ENCODE assay signal across 9 cellular contexts in the genomic region with DNA sequence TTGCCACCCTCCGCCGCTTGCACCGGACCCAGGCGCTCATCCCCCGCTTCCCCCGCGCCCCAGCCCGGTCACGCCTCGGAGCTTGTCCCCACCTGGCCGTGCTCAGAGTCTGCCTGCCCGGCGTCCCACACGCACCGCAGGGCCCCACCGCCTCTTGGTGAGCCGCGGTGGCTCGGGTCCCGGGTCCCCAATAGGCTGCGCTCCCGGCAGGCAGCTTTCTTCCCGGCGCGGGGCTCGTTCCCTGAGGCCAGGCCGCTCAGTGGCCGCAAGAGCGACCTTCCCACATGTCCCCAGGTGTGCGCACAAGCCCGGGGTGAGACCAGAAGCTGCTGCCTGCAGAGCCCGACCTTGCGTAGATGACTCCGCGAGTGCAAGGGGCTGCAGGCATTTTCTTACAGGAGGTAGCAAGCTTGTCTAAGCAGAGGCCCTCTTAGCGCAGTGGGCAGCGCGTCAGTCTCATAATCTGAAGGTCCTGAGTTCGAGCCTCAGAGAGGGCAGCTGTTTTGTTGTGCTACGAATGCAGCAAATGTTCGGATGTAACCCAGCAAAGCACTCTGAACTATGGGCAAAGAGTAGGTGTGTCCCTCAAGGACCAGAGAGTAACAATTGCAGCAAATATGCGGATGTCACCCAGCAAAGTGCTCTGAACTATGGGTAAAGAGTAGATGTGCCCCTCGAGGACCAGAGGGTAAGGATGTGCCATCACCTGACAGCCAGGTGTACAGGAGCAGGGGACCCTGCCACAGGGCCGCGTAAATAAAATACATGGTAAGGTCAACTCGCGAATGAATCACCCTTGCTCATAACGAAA. TPM values are rescaled to one million over a fixed set of nuclear protein-coding genes. Genes with fewer than 3 reads are reported as not detected.
A peak's percentile ranks its signal among the peaks of the same experiment; 100 is the strongest.
DNase-seq lines count a peak whose midpoint lies in the region; ATAC-seq and TF ChIP-seq lines count a peak whose summit lies in the region.
"Had no signal": no experiment of that assay in that cellular context is flagged by ENCODE, and none has a peak within 500 bp of the region (broad histone marks: within the 10 kb centered on the region; RNA-seq: fewer than 3 reads in every experiment).

No MANE protein-coding gene starts in this region.

- peaks cover 13 to 69% of the 10 kb centered on the region in 2 donors for H3K27me3 ChIP-seq in left lung

- no peak for TF ChIP-seq CTCF in astrocyte of the cerebellum (IDR thresholded peaks at IDR 0.05; ENCODE audit: low read depth, low read length, missing control alignments)
- TF ChIP-seq CTCF in left lung (IDR thresholded peaks at IDR 0.05) = no peak

- in situ Hi-C loops in astrocyte of the cerebellum (cut with HindIII; ENCODE audit: low sequenced_read_pairs) = no loop called here

- DNase-seq in DMS 273 treated with DMSO at 0.1 percent for 48 hours (lab: John Stamatoyannopoulos, UW) (peak; percentile 95), NCI-H1417 treated with DMSO at 0.1 percent for 48 hours (lab: John Stamatoyannopoulos, UW) (peak; percentile 2), astrocyte of the cerebellum (ENCODE audit: low read depth) (peak; percentile 12), left lung (peak in 1 of 2 donors; percentile 81), stromal cell of bone marrow (ENCODE audit: low read depth) (peak; percentile 18)

- no peaks in the 10 kb centered on the region for H3K36me3 ChIP-seq in left lung
- H3K36me3 ChIP-seq: SJSA1 had no signal

- H3K4me3 ChIP-seq in astrocyte of the cerebellum (ENCODE audit: low read depth, low read length) = peak overlapping the region; percentile 34
- H3K4me3 ChIP-seq in left lung = no peak overlapping the region
- H3K4me3 ChIP-seq: SJSA1 had no signal

- ATAC-seq in GM21576 (IDR thresholded peaks at IDR 0.05; ENCODE audit: unreplicated experiment) = peak; percentile 33
- ATAC-seq in left lung = peak; percentile 69
- ATAC-seq in HG03108 (IDR thresholded peaks at IDR 0.05; ENCODE audit: unreplicated experiment) = no peak
- no peak for ATAC-seq in HG02973 (IDR thresholded peaks at IDR 0.05; ENCODE audit: unreplicated experiment)

- H3K27ac ChIP-seq in left lung = no peak overlapping the region
- H3K27ac ChIP-seq: SJSA1 had no signal

- intact Hi-C loops in left lung (cut with DNase I) = no loop called here

- no peaks in the 10 kb centered on the region for H3K4me1 ChIP-seq in left lung
- H3K4me1 ChIP-seq: SJSA1 had no signal

- no peaks in the 10 kb centered on the region for H3K9me3 ChIP-seq in left lung

RNA-seq across cellular contexts. Expression of a gene that starts 15.6 kb away (rescaled TPM):
- not detected for total RNA-seq in left lung
- total RNA-seq: SJSA1 had no signal

RNA-seq across cellular contexts. Expression of a gene that starts 35.8 kb away (rescaled TPM):
- 1 to 10 TPM; 6.8 to 7.8 TPM for total RNA-seq in left lung

Comparison
In these comparisons a context has a peak if more than half of its experiments do, and no peak if none do; other contexts are left out.
1. ATAC-seq: peak in GM21576 (single experiment) and left lung (single experiment); none in HG03108 (single experiment) and HG02973 (single experiment).